ENCODE assay signal across 17 cellular contexts in genomic region chr12:50625029-50625875, GRCh38.
A peak's percentile ranks its signal among the peaks of the same experiment; 100 is the strongest.
DNase-seq lines count a peak whose midpoint lies in the region; ATAC-seq and TF ChIP-seq lines count a peak whose summit lies in the region.
"Had no signal": no experiment of that assay in that cellular context is flagged by ENCODE, and none has a peak within 500 bp of the region (broad histone marks: within the 10 kb centered on the region; RNA-seq: fewer than 3 reads in every experiment).

No MANE protein-coding gene starts in this region.

- H3K9me2 ChIP-seq in OCI-LY7 (ENCODE audit: insufficient read depth, low read length): no peaks in the 10 kb centered on the region

- H3K9me3 Mint-ChIP-seq in activated CD4-positive, alpha-beta T cell treated with anti-CD3 and anti-CD28 coated beads, Interleukin-2, amount 10 ng/mL, durations not matched to agents 7 days and 5 days: no peaks in the 10 kb centered on the region
- H3K9me3 Mint-ChIP-seq in central memory CD8-positive, alpha-beta T cell: no peaks in the 10 kb centered on the region
- no peaks in the 10 kb centered on the region for H3K9me3 Mint-ChIP-seq in stimulated activated effector memory CD8-positive, alpha-beta T cell treated with anti-CD3 and anti-CD28 coated beads, Interleukin-12 subunit alpha, Interleukin-12 subunit beta, amount 100 ng/mL, for 72 hours

- H3K27ac Mint-ChIP-seq in activated CD4-positive, alpha-beta T cell treated with anti-CD3 and anti-CD28 coated beads, Interleukin-2, amount 10 ng/mL, durations not matched to agents 7 days and 5 days: peak overlapping the region; percentile 68
- peak overlapping the region; percentile 52 for H3K27ac Mint-ChIP-seq in central memory CD8-positive, alpha-beta T cell (ENCODE audit: low read depth)
- H3K27ac Mint-ChIP-seq in stimulated activated effector memory CD8-positive, alpha-beta T cell treated with anti-CD3 and anti-CD28 coated beads, Interleukin-12 subunit alpha, Interleukin-12 subunit beta, amount 100 ng/mL, for 72 hours: peak overlapping the region; percentile 7

- H3K79me2 ChIP-seq in OCI-LY7 (ENCODE audit: insufficient read depth, low read depth, low read length): no peaks in the 10 kb centered on the region; the same call in 1 of the 2 replicates

- peaks cover 50% of the 10 kb centered on the region for H3K4me1 Mint-ChIP-seq in activated CD4-positive, alpha-beta T cell treated with anti-CD3 and anti-CD28 coated beads, Interleukin-2, amount 10 ng/mL, durations not matched to agents 7 days and 5 days
- peaks cover 30% of the 10 kb centered on the region for H3K4me1 Mint-ChIP-seq in central memory CD8-positive, alpha-beta T cell
- peaks cover 29% of the 10 kb centered on the region for H3K4me1 Mint-ChIP-seq in stimulated activated effector memory CD8-positive, alpha-beta T cell treated with anti-CD3 and anti-CD28 coated beads, Interleukin-12 subunit alpha, Interleukin-12 subunit beta, amount 100 ng/mL, for 72 hours

- no peak overlapping the region for H3K4me3 ChIP-seq in OCI-LY7 (ENCODE audit: low read depth, low read length, poor library complexity, severe bottlenecking)
- H3K4me3 ChIP-seq: HAP-1 had no signal

- H3K4me3 Mint-ChIP-seq in activated CD4-positive, alpha-beta T cell treated with anti-CD3 and anti-CD28 coated beads, Interleukin-2, amount 10 ng/mL, durations not matched to agents 7 days and 5 days: no peak overlapping the region
- H3K4me3 Mint-ChIP-seq in central memory CD8-positive, alpha-beta T cell: no peak overlapping the region
- no peak overlapping the region for H3K4me3 Mint-ChIP-seq in stimulated activated effector memory CD8-positive, alpha-beta T cell treated with anti-CD3 and anti-CD28 coated beads, Interleukin-12 subunit alpha, Interleukin-12 subunit beta, amount 100 ng/mL, for 72 hours
- H3K4me3 Mint-ChIP-seq: brain had no signal

- H3K36me3 Mint-ChIP-seq in activated CD4-positive, alpha-beta T cell treated with anti-CD3 and anti-CD28 coated beads, Interleukin-2, amount 10 ng/mL, durations not matched to agents 7 days and 5 days (ENCODE audit: low read depth): peaks cover 26% of the 10 kb centered on the region
- peaks cover 10% of the 10 kb centered on the region for H3K36me3 Mint-ChIP-seq in central memory CD8-positive, alpha-beta T cell (ENCODE audit: insufficient read depth)
- H3K36me3 Mint-ChIP-seq in stimulated activated effector memory CD8-positive, alpha-beta T cell treated with anti-CD3 and anti-CD28 coated beads, Interleukin-12 subunit alpha, Interleukin-12 subunit beta, amount 100 ng/mL, for 72 hours: peaks cover 14% of the 10 kb centered on the region

- no peak for DNase-seq in activated CD4-positive, alpha-beta T cell treated with anti-CD3 and anti-CD28 coated beads, Interleukin-2, amount 10 ng/mL, durations not matched to agents 7 days and 5 days
- no peak for DNase-seq in activated CD4-positive, alpha-beta T cell treated with anti-CD3 and anti-CD28 coated beads for 4 hours
- DNase-seq in OCI-LY7 (ENCODE audit: low spot score) (peak; percentile 23), NCI-H2171 treated with DMSO at 0.1 percent for 48 hours (lab: John Stamatoyannopoulos, UW) (no peak)
- DNase-seq in central memory CD8-positive, alpha-beta T cell (ENCODE audit: low spot score in 2 of 2): no peak
- DNase-seq in stimulated activated effector memory CD8-positive, alpha-beta T cell treated with anti-CD3 and anti-CD28 coated beads, Interleukin-12 subunit alpha, Interleukin-12 subunit beta, amount 100 ng/mL, for 72 hours (ENCODE audit: low spot score in 2 of 2): no peak
- DNase-seq: ACHN; activated CD4-positive, alpha-beta T cell treated with anti-CD3 and anti-CD28 coated beads, Interleukin-2, amount 50 U/mL, for 4 hours; erythroblast; midbrain; NCI-H2227 treated with DMSO at 0.1 percent for 48 hours; Right ventricle myocardium superior had no signal

- H3K27ac ChIP-seq in OCI-LY7 (ENCODE audit: low read depth, low read length, poor library complexity, severe bottlenecking): peak overlapping the region; percentile 2
- H3K27ac ChIP-seq: KMS-11 had no signal

- H3K27me3 Mint-ChIP-seq in activated CD4-positive, alpha-beta T cell treated with anti-CD3 and anti-CD28 coated beads, Interleukin-2, amount 10 ng/mL, durations not matched to agents 7 days and 5 days: no peaks in the 10 kb centered on the region
- H3K27me3 Mint-ChIP-seq in central memory CD8-positive, alpha-beta T cell: no peaks in the 10 kb centered on the region
- H3K27me3 Mint-ChIP-seq: brain had no signal

- no peak for ATAC-seq in central memory CD8-positive, alpha-beta T cell (replicated peaks; ENCODE audit: extremely low read depth, poor library complexity, severe bottlenecking)
- ATAC-seq in stimulated activated effector memory CD8-positive, alpha-beta T cell treated with anti-CD3 and anti-CD28 coated beads, Interleukin-12 subunit alpha, Interleukin-12 subunit beta, amount 100 ng/mL, for 72 hours: peak; percentile 80
- ATAC-seq in HG03135 (IDR thresholded peaks at IDR 0.05; ENCODE audit: unreplicated experiment) (no peak), GM18498 (IDR thresholded peaks at IDR 0.05; ENCODE audit: unreplicated experiment) (no peak)

- CTCF ChIA-PET in activated CD4-positive, alpha-beta T cell treated with anti-CD3 and anti-CD28 coated beads, Interleukin-2, amount 10 ng/mL, durations not matched to agents 7 days and 5 days (lab: Charles Lee): interaction anchor here (1.0 to 1.3 kb wide), 2 partner anchors 13 to 121 kb away, joined by 3 read pairs; no protein-coding TSS in a partner anchor
- CTCF ChIA-PET in OCI-LY7 (lab: Charles Lee; ENCODE audit: unreplicated experiment): no interaction called here

- H3K36me3 ChIP-seq in OCI-LY7 (ENCODE audit: insufficient read depth, low read length): peaks cover 12% of the 10 kb centered on the region

- no peak for TF ChIP-seq CTCF in OCI-LY7 (conservative IDR thresholded peaks at IDR 0.05; ENCODE audit: low read length)

- no TSS peak for BruUV-seq in OCI-LY7 (replicated peaks; lab: Mats Ljungman, UMichigan)

- intact Hi-C loops in OCI-LY7 (cut with micrococcal nuclease; ENCODE audit: unreplicated experiment): no loop called here

- peak overlapping the region; percentile 30; the same call in 1 of the 2 replicates for H2AFZ ChIP-seq in OCI-LY7 (ENCODE audit: low read length)

- H3K4me2 ChIP-seq in OCI-LY7 (ENCODE audit: low read length): peak overlapping the region; percentile 57
- H3K4me2 ChIP-seq: KMS-11 had no signal

- no peaks in the 10 kb centered on the region for H3K9me3 ChIP-seq in OCI-LY7 (ENCODE audit: low read length)
- H3K9me3 ChIP-seq: HAP-1 had no signal

- no peaks in the 10 kb centered on the region for H4K20me1 ChIP-seq in OCI-LY7 (ENCODE audit: insufficient read depth, low read length)

- peaks cover 23% of the 10 kb centered on the region for H3K4me1 ChIP-seq in OCI-LY7 (ENCODE audit: insufficient read depth, low read length, poor library complexity, severe bottlenecking)

- POLR2A ChIA-PET in activated CD4-positive, alpha-beta T cell treated with anti-CD3 and anti-CD28 coated beads, Interleukin-2, amount 10 ng/mL, durations not matched to agents 7 days and 5 days (lab: Charles Lee): no interaction called here
- POLR2A ChIA-PET in OCI-LY7 (lab: Charles Lee): interaction anchor here (0.5 to 0.7 kb wide), 2 partner anchors 13 to 14 kb away, joined by 3 to 4 read pairs; no protein-coding TSS in a partner anchor

Comparison
In these comparisons a context has a peak if more than half of its experiments do, and no peak if none do; other contexts are left out.
1. H3K27ac Mint-ChIP-seq: peak in every context shown above with its lines; median percentile 68 in activated CD4-positive, alpha-beta T cell treated with anti-CD3 and anti-CD28 coated beads, Interleukin-2, amount 10 ng/mL, durations not matched to agents 7 days and 5 days; 52 in central memory CD8-positive, alpha-beta T cell; 7 in stimulated activated effector memory CD8-positive, alpha-beta T cell treated with anti-CD3 and anti-CD28 coated beads, Interleukin-12 subunit alpha, Interleukin-12 subunit beta, amount 100 ng/mL, for 72 hours.